20 cellular contexts compared by ENCODE assay signal in the genomic region with DNA sequence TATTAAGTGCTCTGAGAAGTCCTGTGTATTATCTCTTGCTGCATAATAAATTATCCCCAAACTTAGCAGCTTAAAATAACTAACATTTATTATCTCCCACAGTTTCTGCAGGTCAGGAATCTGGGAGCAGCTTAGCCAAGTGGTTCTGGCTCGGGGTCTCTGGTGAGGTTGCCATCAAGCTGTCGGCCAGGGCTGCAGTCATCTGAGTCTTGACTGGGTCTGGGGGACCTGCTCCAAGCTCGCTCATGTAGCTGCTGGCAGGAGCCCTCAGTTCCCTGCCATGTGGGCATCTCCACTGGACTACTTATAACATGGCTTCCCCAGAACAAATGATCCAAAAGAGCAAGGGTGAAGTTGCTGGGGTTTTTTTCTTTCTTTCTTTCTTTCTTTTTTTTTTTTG.
"Had no signal": no experiment of that assay in that cellular context is flagged by ENCODE, and none has a peak within 500 bp of the region (broad histone marks: within the 10 kb centered on the region; RNA-seq: fewer than 3 reads in every experiment).

No MANE protein-coding gene starts in this region.

- H3K4me3 ChIP-seq: heart right ventricle, lung, prostate gland, right atrium auricular region, thyroid gland, upper lobe of right lung had no signal

- H3K27me3 Mint-ChIP-seq: dendritic cell treated with granulocyte-macrophage colony-stimulating factor and Interleukin-4, amounts not matched to agents 40 ng/mL and 50 ng/mL, for 4 days; stimulated activated naive CD8-positive, alpha-beta T cell treated with anti-CD3 and anti-CD28 coated beads, Interleukin-15, Interleukin-2, amounts not matched to agents 100 ng/mL and 50 ng/mL, for 24 hours had no signal

- DNase-seq: activated CD4-positive, alpha-beta T cell treated with anti-CD3 and anti-CD28 coated beads for 1 hour; activated CD4-positive, alpha-beta T cell treated with anti-CD3 and anti-CD28 coated beads, Interleukin-2, amount 50 U/mL, for 1 hour; activated CD8-positive, alpha-beta T cell treated with anti-CD3 and anti-CD28 coated beads, Interleukin-2, amount 10 ng/mL, durations not matched to agents 7 days and 5 days; caudate nucleus; effector CD4-positive, alpha-beta T cell; erythroblast; foreskin fibroblast; heart right ventricle; naive thymus-derived CD4-positive, alpha-beta T cell; stimulated activated CD4-positive, alpha-beta T cell treated with anti-CD3 and anti-CD28 coated beads, Interleukin-1b, Interleukin-23, amount 100 ng/mL, for 48 hours; substantia nigra; thyroid gland; upper lobe of right lung; WERI-Rb-1 had no signal

- H3K4me3 Mint-ChIP-seq: activated CD8-positive, alpha-beta T cell treated with anti-CD3 and anti-CD28 coated beads, Interleukin-2, amount 10 ng/mL, durations not matched to agents 7 days and 5 days; activated T-helper 1 cell treated with anti-CD3 and anti-CD28 coated beads, Interleukin-12 subunit alpha, Interleukin-12 subunit beta, Interleukin-2, Interleukin-4 antibody, amounts not matched to agents 30 ng/mL and 10 ng/mL and 1 ng/mL, durations not matched to agents 14 hours and 24 hours and 36 hours; dendritic cell treated with granulocyte-macrophage colony-stimulating factor and Interleukin-4, amounts not matched to agents 40 ng/mL and 50 ng/mL, for 4 days; naive thymus-derived CD4-positive, alpha-beta T cell; stimulated activated naive CD8-positive, alpha-beta T cell treated with anti-CD3 and anti-CD28 coated beads, Interleukin-15, Interleukin-2, amounts not matched to agents 100 ng/mL and 50 ng/mL, for 24 hours had no signal

- H3K36me3 Mint-ChIP-seq: naive thymus-derived CD4-positive, alpha-beta T cell had no signal

- H3K27ac Mint-ChIP-seq: activated CD8-positive, alpha-beta T cell treated with anti-CD3 and anti-CD28 coated beads, Interleukin-2, amount 10 ng/mL, durations not matched to agents 7 days and 5 days; activated T-helper 1 cell treated with anti-CD3 and anti-CD28 coated beads, Interleukin-12 subunit alpha, Interleukin-12 subunit beta, Interleukin-2, Interleukin-4 antibody, amounts not matched to agents 30 ng/mL and 10 ng/mL and 1 ng/mL, durations not matched to agents 14 hours and 24 hours and 36 hours; dendritic cell treated with granulocyte-macrophage colony-stimulating factor and Interleukin-4, amounts not matched to agents 40 ng/mL and 50 ng/mL, for 4 days; naive thymus-derived CD4-positive, alpha-beta T cell; stimulated activated naive CD8-positive, alpha-beta T cell treated with anti-CD3 and anti-CD28 coated beads, Interleukin-15, Interleukin-2, amounts not matched to agents 100 ng/mL and 50 ng/mL, for 24 hours had no signal

- H3K27me3 ChIP-seq: heart right ventricle, right atrium auricular region, thyroid gland, upper lobe of right lung had no signal

- H3K27ac ChIP-seq: heart right ventricle, prostate gland, right atrium auricular region, thyroid gland, upper lobe of right lung, WERI-Rb-1 had no signal

- H3K4me1 Mint-ChIP-seq: naive thymus-derived CD4-positive, alpha-beta T cell had no signal

- H3K9me3 Mint-ChIP-seq: activated T-helper 1 cell treated with anti-CD3 and anti-CD28 coated beads, Interleukin-12 subunit alpha, Interleukin-12 subunit beta, Interleukin-2, Interleukin-4 antibody, amounts not matched to agents 30 ng/mL and 10 ng/mL and 1 ng/mL, durations not matched to agents 14 hours and 24 hours and 36 hours; dendritic cell treated with granulocyte-macrophage colony-stimulating factor and Interleukin-4, amounts not matched to agents 40 ng/mL and 50 ng/mL, for 4 days; naive thymus-derived CD4-positive, alpha-beta T cell; stimulated activated naive CD8-positive, alpha-beta T cell treated with anti-CD3 and anti-CD28 coated beads, Interleukin-15, Interleukin-2, amounts not matched to agents 100 ng/mL and 50 ng/mL, for 24 hours had no signal

- H3K4me1 ChIP-seq: prostate gland had no signal

- H3K36me3 ChIP-seq: prostate gland had no signal

- H3K9me3 ChIP-seq: heart right ventricle, prostate gland, right atrium auricular region, thyroid gland, upper lobe of right lung had no signal

- ATAC-seq: activated CD8-positive, alpha-beta T cell treated with anti-CD3 and anti-CD28 coated beads, Interleukin-2, amount 10 ng/mL, durations not matched to agents 7 days and 5 days; naive thymus-derived CD4-positive, alpha-beta T cell; upper lobe of right lung had no signal
